8 cellular contexts compared by ENCODE assay signal in the genomic region with DNA sequence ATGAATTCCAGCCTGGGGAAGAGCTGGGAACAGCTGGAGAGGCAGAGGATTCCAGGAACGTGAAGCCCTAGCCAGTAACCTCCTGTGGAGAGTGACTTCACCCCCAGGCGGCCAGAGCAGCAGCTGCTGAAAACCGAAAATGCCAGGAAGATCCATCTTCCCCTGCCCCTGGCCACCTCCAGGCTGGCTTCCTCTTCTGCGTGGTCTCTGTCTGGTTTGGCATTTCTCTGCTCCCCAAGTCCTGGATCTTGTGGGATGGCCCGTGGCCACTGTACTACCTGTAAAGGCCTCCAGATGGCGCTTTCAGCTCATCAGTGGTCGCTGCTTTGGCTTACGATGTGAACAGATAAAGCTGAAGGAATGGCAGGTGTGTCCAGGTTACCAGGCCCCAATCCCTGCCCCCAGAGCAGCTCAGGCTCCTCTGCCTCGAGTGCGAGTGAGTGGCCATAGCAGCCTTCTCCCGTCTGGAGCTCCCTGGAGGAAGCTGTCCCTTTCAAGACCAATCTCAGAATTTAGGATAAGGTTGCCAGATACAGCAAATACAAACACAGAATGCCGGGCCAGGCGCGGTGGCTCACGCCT. TPM values are rescaled to one million over a fixed set of nuclear protein-coding genes. Genes with fewer than 3 reads are reported as not detected.
DNase-seq lines count a peak whose midpoint lies in the region; ATAC-seq and TF ChIP-seq lines count a peak whose summit lies in the region.

No MANE protein-coding gene starts in this region.

- peak; percentile 89 for TF ChIP-seq CTCF in AG04449 (IDR thresholded peaks at IDR 0.05; ENCODE audit: insufficient read depth, low read length, missing control alignments)
- TF ChIP-seq CTCF in WERI-Rb-1 (IDR thresholded peaks at IDR 0.05; ENCODE audit: low read depth, low read length), result peak; percentile 98
- TF ChIP-seq CTCF in breast epithelium (IDR thresholded peaks at IDR 0.05), result peak; percentile 92 to 97 (median 97)

- POLR2A ChIA-PET in AG04449 (lab: Yijun Ruan, JAX), result interaction anchor here (0.8 kb wide), 1 partner anchor 90 kb away, joined by 3 read pairs; a partner anchor contains a TSS

- ATAC-seq in HG03521 (IDR thresholded peaks at IDR 0.05; ENCODE audit: unreplicated experiment), result no peak

- intact Hi-C loops in breast epithelium (cut with DNase I; ENCODE audit: low total_unique reads), result loop anchor here (10.0 kb wide), 1 partner anchor 53 kb away; no protein-coding TSS in a partner anchor

- H3K27ac ChIP-seq in WERI-Rb-1, result no peak overlapping the region
- no peak overlapping the region for H3K27ac ChIP-seq in breast epithelium

- H3K4me3 ChIP-seq in AG04449 (ENCODE audit: low read depth, low read length) (no peak overlapping the region), WERI-Rb-1 (ENCODE audit: low read depth, low read length) (no peak overlapping the region), breast epithelium (no peak overlapping the region)

- CTCF ChIA-PET in AG04449 (lab: Yijun Ruan, JAX), result interaction anchor here (0.6 to 16.1 kb wide), 46 partner anchors 8 to 353 kb away, joined by 3 to 663 read pairs (median 5); a partner anchor contains a TSS

- H3K36me3 ChIP-seq in WERI-Rb-1, result no peaks in the 10 kb centered on the region
- no peaks in the 10 kb centered on the region for H3K36me3 ChIP-seq in breast epithelium

- no peaks in the 10 kb centered on the region for H3K9me3 ChIP-seq in WERI-Rb-1 (ENCODE audit: severe bottlenecking)
- no peaks in the 10 kb centered on the region for H3K9me3 ChIP-seq in breast epithelium

- no peaks in the 10 kb centered on the region for H3K4me1 ChIP-seq in breast epithelium

- no peak for TF ChIP-seq POLR2A in breast epithelium (IDR thresholded peaks at IDR 0.05)

- DNase-seq in AG04449 (ENCODE audit: low read depth, low spot score), result no peak
- peak; percentile 48 for DNase-seq in GOT3 (lab: John Stamatoyannopoulos, UW)
- peak; percentile 69 for DNase-seq in NCI-H2171 (lab: John Stamatoyannopoulos, UW)
- peak; percentile 90 for DNase-seq in WERI-Rb-1
- peak; percentile 77 to 85 for DNase-seq in breast epithelium (ENCODE audit: low spot score in 2 of 2)
- peak; percentile 70 for DNase-seq in iris pigment epithelial cell (ENCODE audit: low read depth)
- DNase-seq in stimulated activated CD4-positive, alpha-beta T cell treated with anti-CD3 and anti-CD28 coated beads, Interleukin-15, amount 100 ng/mL, for 48 hours (ENCODE audit: low read depth in 2 of 2), result peak; percentile 48 to 70

- no peaks in the 10 kb centered on the region for H3K27me3 ChIP-seq in WERI-Rb-1 (ENCODE audit: insufficient read depth, low read depth, severe bottlenecking)
- peaks cover 0 to 16% of the 10 kb centered on the region in 2 donors for H3K27me3 ChIP-seq in breast epithelium

RNA-seq across cellular contexts. Expression of a gene that starts 8.7 kb away (rescaled TPM):
- total RNA-seq in breast epithelium, result 10 to 100 TPM; 10.6 to 21.3 (median 19.9) TPM
